Comparison of ENCODE assay signal across 17 cellular contexts in genomic region chr3:190019020-190019419, GRCh38.
DNase-seq lines count a peak whose midpoint lies in the region; ATAC-seq and TF ChIP-seq lines count a peak whose summit lies in the region.
"Had no signal": no experiment of that assay in that cellular context is flagged by ENCODE, and none has a peak within 500 bp of the region (broad histone marks: within the 10 kb centered on the region; RNA-seq: fewer than 3 reads in every experiment).

No MANE protein-coding gene starts in this region.

- H3K4me1 ChIP-seq in cardiac muscle cell (ENCODE audit: low read depth) (peaks cover 43% of the 10 kb centered on the region), right cardiac atrium (ENCODE audit: control insufficient read depth, insufficient read depth, low read length) (no peaks in the 10 kb centered on the region)

- TF ChIP-seq CTCF in cardiac muscle cell (IDR thresholded peaks at IDR 0.05; ENCODE audit: low read depth, low read length) (no peak), chondrocyte (IDR thresholded peaks at IDR 0.05) (no peak), nephron progenitor cell (IDR thresholded peaks at IDR 0.05) (no peak), CD14-positive monocyte (IDR thresholded peaks at IDR 0.05) (no peak)

- 55% methylated on average over 2 of the region's 2 CpGs for WGBS in right cardiac atrium

- H3K4me3 Mint-ChIP-seq in chondrocyte (ENCODE audit: unreplicated experiment) (no peak overlapping the region), nephron progenitor cell (no peak overlapping the region), CD14-positive monocyte (no peak overlapping the region)
- H3K4me3 Mint-ChIP-seq: B cell; CD4-positive, alpha-beta memory T cell; HFFc6 had no signal

- H3K27me3 ChIP-seq in cardiac muscle cell = no peaks in the 10 kb centered on the region
- H3K27me3 ChIP-seq in right cardiac atrium (ENCODE audit: control insufficient read depth, insufficient read depth) = no peaks in the 10 kb centered on the region

- H3K9me3 Mint-ChIP-seq in chondrocyte (ENCODE audit: low read depth) (no peaks in the 10 kb centered on the region), nephron progenitor cell (no peaks in the 10 kb centered on the region), CD14-positive monocyte (no peaks in the 10 kb centered on the region)
- H3K9me3 Mint-ChIP-seq: CD4-positive, alpha-beta memory T cell; HFFc6 had no signal

- intact Hi-C loops in right cardiac atrium (cut with DNase I) = no loop called here
- intact Hi-C loops in CD14-positive monocyte (cut with micrococcal nuclease) = no loop called here

- no peaks in the 10 kb centered on the region for H3K36me3 Mint-ChIP-seq in chondrocyte (ENCODE audit: low read depth)
- no peaks in the 10 kb centered on the region for H3K36me3 Mint-ChIP-seq in nephron progenitor cell (ENCODE audit: low read depth)
- no peaks in the 10 kb centered on the region for H3K36me3 Mint-ChIP-seq in CD14-positive monocyte
- H3K36me3 Mint-ChIP-seq: CD4-positive, alpha-beta memory T cell had no signal

- H3K4me3 ChIP-seq in cardiac muscle cell (no peak overlapping the region), right cardiac atrium (ENCODE audit: low read length) (no peak overlapping the region)

- H3K27ac ChIP-seq in cardiac muscle cell (peak overlapping the region; percentile 57), right cardiac atrium (ENCODE audit: low read length) (no peak overlapping the region)

- H3K27ac Mint-ChIP-seq in chondrocyte (ENCODE audit: unreplicated experiment) (peak overlapping the region; percentile 38), nephron progenitor cell (peak overlapping the region; percentile 4), CD14-positive monocyte (no peak overlapping the region)
- H3K27ac Mint-ChIP-seq: B cell; CD4-positive, alpha-beta memory T cell; HFFc6 had no signal

- peaks cover 55% of the 10 kb centered on the region for H3K4me1 Mint-ChIP-seq in chondrocyte (ENCODE audit: low read depth)
- peaks cover 39% of the 10 kb centered on the region for H3K4me1 Mint-ChIP-seq in nephron progenitor cell
- H3K4me1 Mint-ChIP-seq in CD14-positive monocyte = peaks cover 1% of the 10 kb centered on the region
- H3K4me1 Mint-ChIP-seq: B cell; CD4-positive, alpha-beta memory T cell had no signal

- DNase-seq in cardiac muscle cell (ENCODE audit: low read depth in 1 of 2, low spot score in 1 of 2) (peak in 1 of 2 donors; percentile 51), right cardiac atrium (no peak), chondrocyte (ENCODE audit: low spot score) (no peak), nephron progenitor cell (no peak), CD14-positive monocyte (ENCODE audit: low spot score) (no peak), activated gamma-delta T cell (lab: John Stamatoyannopoulos, UW) (no peak)
- DNase-seq in activated CD4-positive, alpha-beta T cell treated with anti-CD3 and anti-CD28 coated beads for 1 hour = no peak
- DNase-seq: 8988T; ACHN; C1 segment of cervical spinal cord; CD4-positive, alpha-beta memory T cell; DMS79; GDM1; HCEC 1CT; HFFc6 had no signal

- H3K36me3 ChIP-seq in cardiac muscle cell = no peaks in the 10 kb centered on the region

- ATAC-seq in right cardiac atrium (no peak), HG03159 (IDR thresholded peaks at IDR 0.05; ENCODE audit: unreplicated experiment) (no peak)

- H3K9me3 ChIP-seq in cardiac muscle cell (ENCODE audit: low read depth) (no peaks in the 10 kb centered on the region), right cardiac atrium (ENCODE audit: control insufficient read depth, low read length) (no peaks in the 10 kb centered on the region)

- H3K27me3 Mint-ChIP-seq in chondrocyte (ENCODE audit: low read depth) = no peaks in the 10 kb centered on the region
- H3K27me3 Mint-ChIP-seq in nephron progenitor cell (ENCODE audit: low read depth, poor library complexity) = no peaks in the 10 kb centered on the region
- peaks cover under 1 to 5% (median 3%) of the 10 kb centered on the region in 3 donors for H3K27me3 Mint-ChIP-seq in CD14-positive monocyte (ENCODE audit: low read depth in 3 of 3)

Comparison
In these comparisons a context has a peak if more than half of its experiments do, and no peak if none do; other contexts are left out.
1. H3K27ac Mint-ChIP-seq: peak in chondrocyte (single experiment) and nephron progenitor cell (single experiment); none in CD14-positive monocyte (0 of 7).